ENCODE assay signal across 8 cellular contexts in the genomic region with DNA sequence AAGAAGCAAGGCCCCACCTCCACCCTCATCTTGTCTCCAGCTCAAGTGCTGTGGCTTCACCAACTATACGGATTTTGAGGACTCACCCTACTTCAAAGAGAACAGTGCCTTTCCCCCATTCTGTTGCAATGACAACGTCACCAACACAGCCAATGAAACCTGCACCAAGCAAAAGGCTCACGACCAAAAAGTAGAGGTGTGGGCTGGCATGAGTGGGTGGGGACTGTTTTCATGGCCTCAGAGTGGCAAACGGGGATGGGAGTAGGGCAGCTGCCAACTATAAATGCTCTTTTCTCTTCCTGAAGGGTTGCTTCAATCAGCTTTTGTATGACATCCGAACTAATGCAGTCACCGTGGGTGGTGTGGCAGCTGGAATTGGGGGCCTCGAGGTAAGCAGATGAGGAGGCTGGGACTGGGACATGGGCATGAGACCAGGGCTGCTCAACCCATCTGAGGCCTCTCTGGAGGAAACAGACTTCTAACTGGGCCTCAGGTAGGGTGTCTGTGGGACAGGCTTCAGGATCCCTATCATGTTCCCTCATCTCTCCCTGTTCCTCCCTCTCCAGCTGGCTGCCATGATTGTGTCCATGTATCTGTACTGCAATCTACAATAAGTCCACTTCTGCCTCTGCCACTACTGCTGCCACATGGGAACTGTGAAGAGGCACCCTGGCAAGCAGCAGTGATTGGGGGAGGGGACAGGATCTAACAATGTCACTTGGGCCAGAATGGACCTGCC. TPM values are rescaled to one million over a fixed set of nuclear protein-coding genes. Genes with fewer than 3 reads are reported as not detected.
DNase-seq lines count a peak whose midpoint lies in the region; ATAC-seq and TF ChIP-seq lines count a peak whose summit lies in the region.
"Had no signal": no experiment of that assay in that cellular context is flagged by ENCODE, and none has a peak within 500 bp of the region (broad histone marks: within the 10 kb centered on the region; RNA-seq: fewer than 3 reads in every experiment).

No MANE protein-coding gene starts in this region.

- peak overlapping the region; percentile 66 for H2AK9ac ChIP-seq in IMR-90 (replicated peaks; ENCODE audit: low read depth, low read length, poor library complexity)

- H3K27ac Mint-ChIP-seq in activated T-helper 2 cell treated with anti-CD3 and anti-CD28 coated beads, Interferon-gamma antibody, Interleukin-2, Interleukin-4, amounts not matched to agents 10 μg/mL and 5 μg/mL and 100 μg/mL, durations not matched to agents 14 hours and 24 hours and 36 hours, result peak overlapping the region; percentile 93
- no peak overlapping the region for H3K27ac Mint-ChIP-seq in glutamatergic neuron (ENCODE audit: unreplicated experiment)

- H4K8ac ChIP-seq in IMR-90 (ENCODE audit: low read depth in 2 of 2, low read length in 2 of 2), result no peak overlapping the region

- H3K27ac ChIP-seq in IMR-90 (ENCODE audit: insufficient read depth, low read length), result no peak overlapping the region

- H2AK5ac ChIP-seq in IMR-90 (ENCODE audit: low read depth, low read length), result 0 out of 2 replicates have a peak overlapping the region, but pooled peaks have one; percentile 91

- no TSS peak for BruUV-seq in IMR-90 (replicated peaks; lab: Mats Ljungman, UMichigan)

- H3K36me3 Mint-ChIP-seq in activated T-helper 2 cell treated with anti-CD3 and anti-CD28 coated beads, Interferon-gamma antibody, Interleukin-2, Interleukin-4, amounts not matched to agents 10 μg/mL and 5 μg/mL and 100 μg/mL, durations not matched to agents 14 hours and 24 hours and 36 hours (ENCODE audit: low read depth), result peaks cover 20% of the 10 kb centered on the region
- peaks cover 5% of the 10 kb centered on the region for H3K36me3 Mint-ChIP-seq in glutamatergic neuron (ENCODE audit: unreplicated experiment)

- intact Hi-C loops in IMR-90 (cut with micrococcal nuclease), result no loop called here
- intact Hi-C loops in activated T-helper 2 cell treated with anti-CD3 and anti-CD28 coated beads, Interferon-gamma antibody, Interleukin-2, Interleukin-4, amounts not matched to agents 10 μg/mL and 5 μg/mL and 100 μg/mL, durations not matched to agents 14 hours and 24 hours and 36 hours (cut with micrococcal nuclease), result loop anchor here (2.0 kb wide), 1 partner anchor 14 kb away; a partner anchor contains a TSS

- H3K36me3 ChIP-seq in IMR-90 (ENCODE audit: control insufficient read depth, insufficient read depth, low read length), result peaks cover 18% of the 10 kb centered on the region

- WGBS in IMR-90 (ENCODE audit: extremely low coverage in 2 of 2, insufficient read length in 1 of 2), 2 experiments, result 80% methylated on average over 3 of the region's 7 CpGs; no CpG with 5 or more reads in 1 of the 2 experiments

- peaks cover 14% of the 10 kb centered on the region for H3K4me1 Mint-ChIP-seq in activated T-helper 2 cell treated with anti-CD3 and anti-CD28 coated beads, Interferon-gamma antibody, Interleukin-2, Interleukin-4, amounts not matched to agents 10 μg/mL and 5 μg/mL and 100 μg/mL, durations not matched to agents 14 hours and 24 hours and 36 hours (ENCODE audit: low read depth)
- peaks cover 8% of the 10 kb centered on the region for H3K4me1 Mint-ChIP-seq in glutamatergic neuron (ENCODE audit: low read depth, unreplicated experiment)

- no peak overlapping the region for H3K56ac ChIP-seq in IMR-90 (ENCODE audit: extremely low read depth, insufficient read depth, low read length)

- no peak overlapping the region for H3K18ac ChIP-seq in IMR-90 (ENCODE audit: low read depth, low read length)

- DNase-seq in IMR-90 (no peak), SKM-1 (lab: John Stamatoyannopoulos, UW; ENCODE audit: unreplicated experiment) (no peak), glutamatergic neuron (no peak)
- no peak for DNase-seq in activated T-helper 2 cell treated with anti-CD3 and anti-CD28 coated beads, Interferon-gamma antibody, Interleukin-2, Interleukin-4, amounts not matched to agents 10 μg/mL and 5 μg/mL and 100 μg/mL, durations not matched to agents 14 hours and 24 hours and 36 hours (ENCODE audit: low spot score)
- peak; percentile 29 to 46 for DNase-seq in stimulated activated CD4-positive, alpha-beta T cell treated with anti-CD3 and anti-CD28 coated beads, Interleukin-12 subunit alpha, Interleukin-12 subunit beta, amount 100 ng/mL, for 24 hours (ENCODE audit: low read depth in 2 of 2)
- DNase-seq: NCI-H146, spleen had no signal

- CTCF ChIA-PET in IMR-90 (lab: Yijun Ruan, JAX), result no interaction called here

- no peak for TF ChIP-seq RAD21 in IMR-90 (IDR thresholded peaks at IDR 0.05; ENCODE audit: low read length)

- TF ChIP-seq CTCF in IMR-90 (conservative IDR thresholded peaks at IDR 0.05; ENCODE audit: low read depth, low read length) (no peak), glutamatergic neuron (IDR thresholded peaks at IDR 0.05; ENCODE audit: partially characterized antibody, unreplicated experiment) (no peak)

- peaks cover 16% of the 10 kb centered on the region for H3K9me1 ChIP-seq in IMR-90 (ENCODE audit: insufficient read depth, low read length)

- no peaks in the 10 kb centered on the region for H3K27me3 Mint-ChIP-seq in activated T-helper 2 cell treated with anti-CD3 and anti-CD28 coated beads, Interferon-gamma antibody, Interleukin-2, Interleukin-4, amounts not matched to agents 10 μg/mL and 5 μg/mL and 100 μg/mL, durations not matched to agents 14 hours and 24 hours and 36 hours (ENCODE audit: low read depth)
- no peaks in the 10 kb centered on the region for H3K27me3 Mint-ChIP-seq in glutamatergic neuron (ENCODE audit: unreplicated experiment)

- dilution Hi-C loops in IMR-90 (cut with HindIII; ENCODE audit: low sequenced_read_pairs, unreplicated experiment), result loop anchor here (25.0 kb wide), 1 partner anchor 148 kb away; no protein-coding TSS in a partner anchor

- no peaks in the 10 kb centered on the region for H4K20me1 ChIP-seq in IMR-90 (ENCODE audit: insufficient read depth, low read length)

- H3K23ac ChIP-seq in IMR-90 (ENCODE audit: low read depth, low read length), result no peak overlapping the region

- H3K79me1 ChIP-seq in IMR-90 (ENCODE audit: low read depth in 1 of 2, low read length in 2 of 2), result no peaks in the 10 kb centered on the region

- H3K9me3 Mint-ChIP-seq in activated T-helper 2 cell treated with anti-CD3 and anti-CD28 coated beads, Interferon-gamma antibody, Interleukin-2, Interleukin-4, amounts not matched to agents 10 μg/mL and 5 μg/mL and 100 μg/mL, durations not matched to agents 14 hours and 24 hours and 36 hours, result no peaks in the 10 kb centered on the region
- peaks cover 8% of the 10 kb centered on the region for H3K9me3 Mint-ChIP-seq in glutamatergic neuron (ENCODE audit: unreplicated experiment)

- no peak overlapping the region for H4K5ac ChIP-seq in IMR-90 (ENCODE audit: low read depth, low read length)

- in situ Hi-C loops in IMR-90 (cut with MboI; ENCODE audit: low sequenced_read_pairs), result no loop called here

- no peak for ATAC-seq in IMR-90 (ENCODE audit: low read depth)
- ATAC-seq in HG02763 (IDR thresholded peaks at IDR 0.05; ENCODE audit: unreplicated experiment), result no peak

- no peak overlapping the region for H2BK5ac ChIP-seq in IMR-90 (ENCODE audit: low read depth, low read length, poor library complexity, severe bottlenecking)

- no peak overlapping the region for H3K4me3 ChIP-seq in IMR-90 (ENCODE audit: insufficient read depth, low read depth, low read length)
- H3K4me3 ChIP-seq: spleen had no signal

- 0 out of 2 replicates have a peak overlapping the region, but pooled peaks have one; percentile 27 for H2BK20ac ChIP-seq in IMR-90 (ENCODE audit: low read depth, low read length)

- POLR2A ChIA-PET in IMR-90 (lab: Charles Lee; ENCODE audit: unreplicated experiment), result no interaction called here

- H3K9me3 ChIP-seq in IMR-90 (ENCODE audit: control insufficient read depth, insufficient read depth, low read length), result no peaks in the 10 kb centered on the region
- H3K9me3 ChIP-seq: spleen had no signal

- H3K14ac ChIP-seq in IMR-90 (replicated peaks; ENCODE audit: low read depth, low read length), result 0 out of 2 replicates have a peak overlapping the region, but pooled peaks have one; percentile 28

- H4K91ac ChIP-seq in IMR-90 (ENCODE audit: insufficient read depth, low read depth, low read length), result no peak overlapping the region

- H3K4me3 Mint-ChIP-seq in activated T-helper 2 cell treated with anti-CD3 and anti-CD28 coated beads, Interferon-gamma antibody, Interleukin-2, Interleukin-4, amounts not matched to agents 10 μg/mL and 5 μg/mL and 100 μg/mL, durations not matched to agents 14 hours and 24 hours and 36 hours (ENCODE audit: low read depth), result peak overlapping the region; percentile 51
- H3K4me3 Mint-ChIP-seq in glutamatergic neuron (ENCODE audit: unreplicated experiment), result no peak overlapping the region

- H3K4me2 ChIP-seq in IMR-90 (ENCODE audit: low read depth, low read length), result no peak overlapping the region

- H3K9ac ChIP-seq in IMR-90 (ENCODE audit: low read depth, low read length), result no peak overlapping the region

- no peak overlapping the region for H2BK120ac ChIP-seq in IMR-90 (ENCODE audit: low read depth, low read length)

- peak overlapping the region; percentile 90 for H3K4ac ChIP-seq in IMR-90 (ENCODE audit: low read depth, low read length)

- H2AFZ ChIP-seq in IMR-90 (replicated peaks; ENCODE audit: low read length, poor library complexity), result peak overlapping the region; percentile 14

- TF ChIP-seq POLR2A in IMR-90 (IDR thresholded peaks at IDR 0.05; ENCODE audit: low read depth, low read length), result no peak

- peaks cover 16% of the 10 kb centered on the region for H3K4me1 ChIP-seq in IMR-90 (ENCODE audit: control insufficient read depth, insufficient read depth, low read length)

- H3K27me3 ChIP-seq in IMR-90 (ENCODE audit: control insufficient read depth, insufficient read depth, low read length), result no peaks in the 10 kb centered on the region

- no peak overlapping the region for H2BK15ac ChIP-seq in IMR-90 (ENCODE audit: low read depth, low read length)

RNA-seq across cellular contexts. Expression of a gene that starts 8.8 kb away (rescaled TPM):
- total RNA-seq in IMR-90 (2012; rRNA removed) (not detected in 2 replicates), glutamatergic neuron (ENCODE audit: unreplicated experiment) (not detected)
- not detected in 2 replicates for polyA plus RNA-seq in IMR-90 (2012; rRNA removed)
- not detected in 2 replicates for polyA plus RNA-seq in IMR-90 (2012; cell fraction: cytosol; rRNA removed)
- polyA plus RNA-seq in IMR-90 (2012; cell fraction: nucleus; rRNA removed; ENCODE audit: low replicate concordance), result not detected in 2 replicates
- total RNA-seq in activated T-helper 2 cell treated with anti-CD3 and anti-CD28 coated beads, Interferon-gamma antibody, Interleukin-2, Interleukin-4, amounts not matched to agents 10 μg/mL and 5 μg/mL and 100 μg/mL, durations not matched to agents 14 hours and 24 hours and 36 hours, result not detected in 2 replicates
- total RNA-seq: spleen had no signal
- polyA plus RNA-seq: spleen had no signal

RNA-seq across cellular contexts. Expression of a gene that starts 10.2 kb away (rescaled TPM):
- 0.18 TPM in 1 of 2 replicates, not detected in the other for total RNA-seq in IMR-90 (2012; rRNA removed)
- polyA plus RNA-seq in IMR-90 (2012; rRNA removed), result 0.82 and 0.89 TPM in 2 replicates
- polyA plus RNA-seq in IMR-90 (2012; cell fraction: cytosol; rRNA removed), result 0.08 and 0.44 TPM in 2 replicates
- 0.55 and 1.1 TPM in 2 replicates for polyA plus RNA-seq in IMR-90 (2012; cell fraction: nucleus; rRNA removed; ENCODE audit: low replicate concordance)
- 0.46 TPM in 1 of 2 replicates, not detected in the other for total RNA-seq in activated T-helper 2 cell treated with anti-CD3 and anti-CD28 coated beads, Interferon-gamma antibody, Interleukin-2, Interleukin-4, amounts not matched to agents 10 μg/mL and 5 μg/mL and 100 μg/mL, durations not matched to agents 14 hours and 24 hours and 36 hours
- 2.3 TPM for total RNA-seq in glutamatergic neuron (ENCODE audit: unreplicated experiment)

RNA-seq across cellular contexts. Expression of a gene that starts 13.1 kb away (rescaled TPM):
- 45.3 and 54.8 TPM in 2 replicates for total RNA-seq in IMR-90 (2012; rRNA removed)
- 65.3 and 65.8 TPM in 2 replicates for polyA plus RNA-seq in IMR-90 (2012; rRNA removed)
- polyA plus RNA-seq in IMR-90 (2012; cell fraction: cytosol; rRNA removed), result 44.6 and 61.9 TPM in 2 replicates
- polyA plus RNA-seq in IMR-90 (2012; cell fraction: nucleus; rRNA removed; ENCODE audit: low replicate concordance), result 135 and 140 TPM in 2 replicates
- 67.0 and 67.8 TPM in 2 replicates for total RNA-seq in activated T-helper 2 cell treated with anti-CD3 and anti-CD28 coated beads, Interferon-gamma antibody, Interleukin-2, Interleukin-4, amounts not matched to agents 10 μg/mL and 5 μg/mL and 100 μg/mL, durations not matched to agents 14 hours and 24 hours and 36 hours
- total RNA-seq in glutamatergic neuron (ENCODE audit: unreplicated experiment), result 70.2 TPM

RNA-seq across cellular contexts. Expression of a gene that starts 18.0 kb away (rescaled TPM):
- 2.5 TPM in 2 replicates for total RNA-seq in IMR-90 (2012; rRNA removed)
- 2.5 and 2.9 TPM in 2 replicates for polyA plus RNA-seq in IMR-90 (2012; rRNA removed)
- 2.5 and 4.7 TPM in 2 replicates for polyA plus RNA-seq in IMR-90 (2012; cell fraction: cytosol; rRNA removed)
- polyA plus RNA-seq in IMR-90 (2012; cell fraction: nucleus; rRNA removed; ENCODE audit: low replicate concordance), result 3.3 and 3.6 TPM in 2 replicates
- 0.18 TPM in 1 of 2 replicates, not detected in the other for total RNA-seq in activated T-helper 2 cell treated with anti-CD3 and anti-CD28 coated beads, Interferon-gamma antibody, Interleukin-2, Interleukin-4, amounts not matched to agents 10 μg/mL and 5 μg/mL and 100 μg/mL, durations not matched to agents 14 hours and 24 hours and 36 hours
- total RNA-seq in glutamatergic neuron (ENCODE audit: unreplicated experiment), result 0.29 TPM

RNA-seq across cellular contexts. Expression of a gene that starts 52.7 kb away (rescaled TPM):
- total RNA-seq in IMR-90 (2012; rRNA removed), result 9.9 and 14.7 TPM in 2 replicates
- 4.3 and 5.3 TPM in 2 replicates for polyA plus RNA-seq in IMR-90 (2012; rRNA removed)
- 1.7 and 2.0 TPM in 2 replicates for polyA plus RNA-seq in IMR-90 (2012; cell fraction: cytosol; rRNA removed)
- polyA plus RNA-seq in IMR-90 (2012; cell fraction: nucleus; rRNA removed; ENCODE audit: low replicate concordance), result 1.6 and 6.0 TPM in 2 replicates
- 2.8 and 3.3 TPM in 2 replicates for total RNA-seq in activated T-helper 2 cell treated with anti-CD3 and anti-CD28 coated beads, Interferon-gamma antibody, Interleukin-2, Interleukin-4, amounts not matched to agents 10 μg/mL and 5 μg/mL and 100 μg/mL, durations not matched to agents 14 hours and 24 hours and 36 hours
- total RNA-seq in glutamatergic neuron (ENCODE audit: unreplicated experiment), result 156 TPM

Comparison
In these comparisons a context has a peak if more than half of its experiments do, and no peak if none do; other contexts are left out.
1. DNase-seq: peak in stimulated activated CD4-positive, alpha-beta T cell treated with anti-CD3 and anti-CD28 coated beads, Interleukin-12 subunit alpha, Interleukin-12 subunit beta, amount 100 ng/mL, for 24 hours (2 of 2); none in IMR-90 (single experiment), activated T-helper 2 cell treated with anti-CD3 and anti-CD28 coated beads, Interferon-gamma antibody, Interleukin-2, Interleukin-4, amounts not matched to agents 10 μg/mL and 5 μg/mL and 100 μg/mL, durations not matched to agents 14 hours and 24 hours and 36 hours (single experiment), SKM-1 (single experiment) and glutamatergic neuron (single experiment).